ENCODE assay signal across 8 cellular contexts in genomic region chr11:70650075-70650909, GRCh38.
DNase-seq lines count a peak whose midpoint lies in the region; ATAC-seq and TF ChIP-seq lines count a peak whose summit lies in the region.

No MANE protein-coding gene starts in this region.

- TF ChIP-seq EP300 in sigmoid colon (IDR thresholded peaks at IDR 0.05): no peak

- H3K27ac ChIP-seq in upper lobe of right lung (no peak overlapping the region), sigmoid colon (no peak overlapping the region)

- H3K27me3 ChIP-seq in upper lobe of right lung (no peaks in the 10 kb centered on the region), sigmoid colon (no peaks in the 10 kb centered on the region)

- H3K36me3 ChIP-seq in upper lobe of right lung (no peaks in the 10 kb centered on the region), sigmoid colon (no peaks in the 10 kb centered on the region)

- H3K27me3 Mint-ChIP-seq in mesothelial cell of epicardium (ENCODE audit: low read depth): peaks cover 8% of the 10 kb centered on the region

- H3K4me3 Mint-ChIP-seq in mesothelial cell of epicardium: no peak overlapping the region

- ATAC-seq in upper lobe of right lung: peak; percentile 91
- ATAC-seq in HG03097 (IDR thresholded peaks at IDR 0.05; ENCODE audit: low FRiP score, unreplicated experiment): no peak

- TF ChIP-seq POLR2A in sigmoid colon (IDR thresholded peaks at IDR 0.05): no peak

- no peak overlapping the region for H3K27ac Mint-ChIP-seq in mesothelial cell of epicardium

- 64 to 65% methylated on average over 4 of the region's 4 CpGs for WGBS in sigmoid colon, 2 donors

- no peaks in the 10 kb centered on the region for H3K4me1 Mint-ChIP-seq in mesothelial cell of epicardium

- no peak overlapping the region for H3K4me3 ChIP-seq in upper lobe of right lung
- H3K4me3 ChIP-seq in sigmoid colon: no peak overlapping the region

- H3K9me3 Mint-ChIP-seq in mesothelial cell of epicardium: no peaks in the 10 kb centered on the region

- intact Hi-C loops in upper lobe of right lung (cut with DNase I) (no loop called here), sigmoid colon (cut with DNase I) (no loop called here)

- H3K36me3 Mint-ChIP-seq in mesothelial cell of epicardium: no peaks in the 10 kb centered on the region

- H3K9me3 ChIP-seq in upper lobe of right lung (no peaks in the 10 kb centered on the region), sigmoid colon (no peaks in the 10 kb centered on the region)

- TF ChIP-seq CTCF in mesothelial cell of epicardium (IDR thresholded peaks at IDR 0.05; ENCODE audit: unreplicated experiment): no peak
- TF ChIP-seq CTCF in upper lobe of right lung (IDR thresholded peaks at IDR 0.05): no peak
- TF ChIP-seq CTCF in sigmoid colon (IDR thresholded peaks at IDR 0.05): no peak

- peak; percentile 65 for DNase-seq in activated effector memory CD4-positive, alpha-beta T cell treated with anti-CD3 and anti-CD28 coated beads, Interleukin-2, amount 50 U/mL, for 16 hours
- DNase-seq in activated effector memory CD4-positive, alpha-beta T cell treated with Interleukin-2 at 50 U/mL for 16 hours: no peak
- peak; percentile 80 for DNase-seq in RKO (ENCODE audit: low spot score)
- peak; percentile 56 for DNase-seq in dedifferentiated amniotic fluid mesenchymal stem cell (ENCODE audit: extremely low spot score)
- DNase-seq in mesothelial cell of epicardium (ENCODE audit: low spot score in 2 of 2, unreplicated experiment in 2 of 2): peak; percentile 73 to 92
- peak; percentile 71 for DNase-seq in upper lobe of right lung
- no peak for DNase-seq in sigmoid colon

- H3K4me1 ChIP-seq in upper lobe of right lung (no peaks in the 10 kb centered on the region), sigmoid colon (no peaks in the 10 kb centered on the region)

Comparison
In these comparisons a context has a peak if more than half of its experiments do, and no peak if none do; other contexts are left out.
1. DNase-seq: peak in activated effector memory CD4-positive, alpha-beta T cell treated with anti-CD3 and anti-CD28 coated beads, Interleukin-2, amount 50 U/mL, for 16 hours (single experiment), RKO (single experiment), dedifferentiated amniotic fluid mesenchymal stem cell (single experiment), mesothelial cell of epicardium (2 of 2) and upper lobe of right lung (single experiment); none in activated effector memory CD4-positive, alpha-beta T cell treated with Interleukin-2 at 50 U/mL for 16 hours (single experiment) and sigmoid colon (single experiment).